Comparison of ENCODE assay signal across 19 cellular contexts in the genomic region with DNA sequence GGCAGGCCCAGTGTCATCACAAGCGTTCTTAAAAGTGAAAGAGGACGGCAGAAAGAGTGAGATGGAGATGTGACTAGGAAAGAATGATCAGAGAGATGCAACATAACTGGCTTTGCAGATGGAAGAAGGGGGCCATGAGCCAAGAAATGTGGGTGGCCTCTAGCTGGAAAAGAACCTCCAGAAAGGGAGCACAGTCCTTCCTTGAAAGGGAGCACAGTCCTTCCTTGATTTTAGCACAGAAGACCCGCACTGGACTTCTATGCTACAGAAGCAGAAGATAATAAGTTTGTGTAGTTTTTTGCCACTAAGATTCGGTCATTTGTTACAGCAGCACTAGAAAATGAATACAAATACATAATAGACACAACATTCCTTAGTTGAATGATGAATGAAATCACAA. TPM values are rescaled to one million over a fixed set of nuclear protein-coding genes. Genes with fewer than 3 reads are reported as not detected.
DNase-seq lines count a peak whose midpoint lies in the region; ATAC-seq, FAIRE-seq and TF ChIP-seq lines count a peak whose summit lies in the region.
"Had no signal": no experiment of that assay in that cellular context is flagged by ENCODE, and none has a peak within 500 bp of the region (broad histone marks: within the 10 kb centered on the region; RNA-seq: fewer than 3 reads in every experiment).

No MANE protein-coding gene starts in this region.

- H3K27ac ChIP-seq in GM12878 (ENCODE audit: control insufficient read depth, insufficient read depth) = no peak overlapping the region
- H3K27ac ChIP-seq: C4-2B had no signal

- DNase-seq in NCI-H82 (lab: John Stamatoyannopoulos, UW) (peak; percentile 62), GM12878 (ENCODE audit: low read depth, low spot score) (no peak), mesothelial cell of epicardium (ENCODE audit: low spot score in 2 of 2, unreplicated experiment in 2 of 2) (no peak), immature natural killer cell (no peak), NCI-H2029 treated with DMSO at 0.1 percent for 48 hours (lab: John Stamatoyannopoulos, UW) (no peak), Ammon's horn (ENCODE audit: low spot score) (no peak)
- DNase-seq: ACHN; Caco-2; CD4-positive, alpha-beta T cell; DMS153; DMS79; GDM1; GOT3; H7 had no signal

- H3K79me2 ChIP-seq in GM12878 (ENCODE audit: control insufficient read depth, insufficient read depth, low read length) = no peaks in the 10 kb centered on the region

- H3K36me3 Mint-ChIP-seq in mesothelial cell of epicardium (peaks cover 2% of the 10 kb centered on the region), immature natural killer cell (no peaks in the 10 kb centered on the region)
- H3K36me3 Mint-ChIP-seq: IgD-negative memory B cell had no signal

- H3K4me1 Mint-ChIP-seq in mesothelial cell of epicardium (peaks cover 8% of the 10 kb centered on the region), immature natural killer cell (no peaks in the 10 kb centered on the region)
- H3K4me1 Mint-ChIP-seq: IgD-negative memory B cell had no signal

- CTCF ChIA-PET in GM12878 (lab: Yijun Ruan, JAX) = interaction anchor here (0.8 kb wide), 1 partner anchor 29 kb away, joined by 3 read pairs; the partner anchor contains the start of gene ITPA

- TF ChIP-seq EP300 in GM12878 (IDR thresholded peaks at IDR 0.05; ENCODE audit: borderline replicate concordance in 1 of 2, control insufficient read depth in 1 of 2, low read depth in 2 of 2, low read length in 2 of 2) = no peak

- H3K27me3 Mint-ChIP-seq in mesothelial cell of epicardium (ENCODE audit: low read depth) = no peaks in the 10 kb centered on the region
- H3K27me3 Mint-ChIP-seq in immature natural killer cell (ENCODE audit: low read depth in 3 of 3) = peaks cover 2 to 8% (median 2%) of the 10 kb centered on the region in 3 donors

- 82% methylated on average over 4 of the region's 4 CpGs for WGBS in GM12878 (ENCODE audit: insufficient coverage, insufficient replicate concordance, low lambda C conversion rate, missing lambda C conversion rate)

- in situ Hi-C loops in GM12878 (cut with MboI) = no loop called here

- H3K36me3 ChIP-seq in GM12878 (ENCODE audit: control insufficient read depth in 2 of 2, insufficient read depth in 2 of 2, low read length in 1 of 2) = no peaks in the 10 kb centered on the region

- no peak for ATAC-seq in GM12878
- ATAC-seq: HCT116 had no signal

- no peaks in the 10 kb centered on the region for H3K9me3 ChIP-seq in GM12878 (replicated peaks; ENCODE audit: control insufficient read depth, insufficient read depth, low read length)
- H3K9me3 ChIP-seq: Caco-2 had no signal

- TSS peak; percentile 30 for BruUV-seq in GM12878 (replicated peaks; lab: Mats Ljungman, UMichigan)

- SMC1A ChIA-PET in GM12878 (lab: Charles Lee; ENCODE audit: uncharacterized antibody, unreplicated experiment) = no interaction called here

- no peaks in the 10 kb centered on the region for H3K9me3 Mint-ChIP-seq in mesothelial cell of epicardium
- H3K9me3 Mint-ChIP-seq in immature natural killer cell = no peaks in the 10 kb centered on the region
- H3K9me3 Mint-ChIP-seq: CD4-positive, alpha-beta T cell; IgD-negative memory B cell had no signal

- peak overlapping the region; percentile 47 for H3K27ac Mint-ChIP-seq in mesothelial cell of epicardium
- no peak overlapping the region for H3K27ac Mint-ChIP-seq in immature natural killer cell
- H3K27ac Mint-ChIP-seq: CD4-positive, alpha-beta T cell; IgD-negative memory B cell had no signal

- POLR2A ChIA-PET in GM12878 (lab: Charles Lee) = interaction anchor here (0.5 kb wide), 1 partner anchor 26 kb away, joined by 7 read pairs; no protein-coding TSS in a partner anchor

- TF ChIP-seq CTCF in GM12878 (IDR thresholded peaks at IDR 0.05 in 2 of 3, conservative IDR thresholded peaks at IDR 0.05 in 1 of 3; ENCODE audit: control insufficient read depth in 2 of 3, extremely low read depth in 1 of 3, insufficient read depth in 1 of 3, low read depth in 3 of 3, low read length in 3 of 3) = no peak
- no peak for TF ChIP-seq CTCF in mesothelial cell of epicardium (IDR thresholded peaks at IDR 0.05; ENCODE audit: unreplicated experiment)

- no peaks in the 10 kb centered on the region for H3K27me3 ChIP-seq in GM12878 (replicated peaks in 1 of 2; ENCODE audit: control insufficient read depth in 2 of 2, insufficient read depth in 2 of 2, low read length in 1 of 2)

- H3K4me1 ChIP-seq in GM12878 (ENCODE audit: control insufficient read depth, insufficient read depth, low read length) = no peaks in the 10 kb centered on the region

- H3K4me3 Mint-ChIP-seq in mesothelial cell of epicardium (no peak overlapping the region), immature natural killer cell (no peak overlapping the region)
- H3K4me3 Mint-ChIP-seq: CD4-positive, alpha-beta T cell; IgD-negative memory B cell had no signal

- TF ChIP-seq RAD21 in GM12878 (IDR thresholded peaks at IDR 0.05; ENCODE audit: insufficient read depth, low read depth, low read length) = no peak

- H3K4me2 ChIP-seq in GM12878 (ENCODE audit: control insufficient read depth, insufficient read depth) = no peak overlapping the region

- intact Hi-C loops in GM12878 (cut with micrococcal nuclease; ENCODE audit: unreplicated experiment) = no loop called here

- H3K4me3 ChIP-seq in GM12878 = no peak overlapping the region

- H2AFZ ChIP-seq in GM12878 (ENCODE audit: control insufficient read depth, low read depth, low read length) = no peak overlapping the region

- FAIRE-seq in GM12878 (lab: Jason Lieb, UNC) = no peak
- FAIRE-seq: A204.1, HTR-8/SVneo had no signal

- H3K9ac ChIP-seq in GM12878 (ENCODE audit: control insufficient read depth, insufficient read depth, low read length) = no peak overlapping the region

- RAD21 ChIA-PET in GM12878 (lab: Charles Lee; ENCODE audit: unreplicated experiment) = no interaction called here

- no peak for TF ChIP-seq POLR2A in GM12878 (IDR thresholded peaks at IDR 0.05; ENCODE audit: low read depth, low read length)

- H4K20me1 ChIP-seq in GM12878 (ENCODE audit: control insufficient read depth, insufficient read depth) = no peaks in the 10 kb centered on the region

RNA-seq across cellular contexts. Expression of gene LZTS3, which starts 7.0 kb away (rescaled TPM):
- total RNA-seq in GM12878 (2013; cell fraction: nucleolus; rRNA removed) = 4.6 and 5.1 TPM in 2 replicates
- total RNA-seq in GM12878 (2014; rRNA removed) (0.33 and 0.56 TPM in 2 replicates), GM12878 (2014; rRNA removed; fragmentation: Illumina TruSeq; extraction: Trizol) (0.18 TPM in 2 replicates), GM12878 (2021) (0.44 and 0.48 TPM in 2 replicates), mesothelial cell of epicardium (14.1 to 15.1 TPM (median 14.2 TPM) in 3 replicates)
- 0.68 TPM for polyA plus RNA-seq in GM12878 (2011; ENCODE audit: low read depth)
- polyA plus RNA-seq in GM12878 (2011; rRNA removed) (0.37 and 0.64 TPM in 2 replicates), GM12878 (2014; fragmentation: Illumina TruSeq; extraction: Trizol) (0.08 and 0.26 TPM in 2 replicates), GM12878 (2014; fragmentation: Nextera tagmentation; extraction: Ambion mirVana) (under 1 TPM; 0.03 to 0.04 TPM), GM12878 (2014; rRNA removed) (0.48 and 0.90 TPM in 2 replicates), GM12878 (2016; fragmentation: Nextera tagmentation; extraction: Ambion mirVana) (under 1 TPM; 0.08 to 0.11 TPM), immature natural killer cell (not detected)
- polyA plus RNA-seq in GM12878 (2011; cell fraction: cytosol; rRNA removed) = 0.90 and 0.95 TPM in 2 replicates
- 3.2 and 3.5 TPM in 2 replicates for polyA plus RNA-seq in GM12878 (2011; cell fraction: nucleus; rRNA removed)
- polyA plus RNA-seq in GM12878 (2012) = 1.4 and 1.7 TPM in 2 replicates
- polyA minus RNA-seq in GM12878 (2011; rRNA and poly(A)+ RNA removed) = 0.51 and 1.3 TPM in 2 replicates
- not detected in 2 replicates for polyA minus RNA-seq in GM12878 (2011; cell fraction: cytosol; rRNA and poly(A)+ RNA removed)
- polyA minus RNA-seq in GM12878 (2011; cell fraction: nucleus; rRNA and poly(A)+ RNA removed) = 0.36 and 0.67 TPM in 2 replicates

RNA-seq across cellular contexts. Expression of gene FASTKD5, which starts 20.7 kb away (rescaled TPM):
- 28.4 and 29.8 TPM in 2 replicates for total RNA-seq in GM12878 (2013; cell fraction: nucleolus; rRNA removed)
- 29.8 and 30.4 TPM in 2 replicates for total RNA-seq in GM12878 (2014; rRNA removed)
- 27.0 and 30.0 TPM in 2 replicates for total RNA-seq in GM12878 (2014; rRNA removed; fragmentation: Illumina TruSeq; extraction: Trizol)
- total RNA-seq in GM12878 (2021) = 23.7 and 25.5 TPM in 2 replicates
- polyA plus RNA-seq in GM12878 (2011; ENCODE audit: low read depth) = 17.5 TPM
- polyA plus RNA-seq in GM12878 (2011; rRNA removed) = 33.7 and 34.7 TPM in 2 replicates
- polyA plus RNA-seq in GM12878 (2011; cell fraction: cytosol; rRNA removed) = 19.8 and 23.6 TPM in 2 replicates
- polyA plus RNA-seq in GM12878 (2011; cell fraction: nucleus; rRNA removed) = 21.2 and 22.2 TPM in 2 replicates
- polyA plus RNA-seq in GM12878 (2012) = 15.4 and 16.5 TPM in 2 replicates
- 30.0 and 31.4 TPM in 2 replicates for polyA plus RNA-seq in GM12878 (2014; fragmentation: Illumina TruSeq; extraction: Trizol)
- 10 to 100 TPM; 23.3 to 38.5 TPM for polyA plus RNA-seq in GM12878 (2014; fragmentation: Nextera tagmentation; extraction: Ambion mirVana)
- polyA plus RNA-seq in GM12878 (2014; rRNA removed) = 24.0 and 28.0 TPM in 2 replicates
- 10 to 100 TPM; 39.0 to 41.0 TPM for polyA plus RNA-seq in GM12878 (2016; fragmentation: Nextera tagmentation; extraction: Ambion mirVana)
- polyA minus RNA-seq in GM12878 (2011; rRNA and poly(A)+ RNA removed) = 32.0 and 33.2 TPM in 2 replicates
- 9.6 and 13.2 TPM in 2 replicates for polyA minus RNA-seq in GM12878 (2011; cell fraction: cytosol; rRNA and poly(A)+ RNA removed)
- polyA minus RNA-seq in GM12878 (2011; cell fraction: nucleus; rRNA and poly(A)+ RNA removed) = 10.4 and 14.2 TPM in 2 replicates
- 19.1 to 19.8 TPM (median 19.7 TPM) in 3 replicates for total RNA-seq in mesothelial cell of epicardium
- 10 to 100 TPM; 12.2 to 26.5 (median 20.5) TPM for polyA plus RNA-seq in immature natural killer cell

RNA-seq across cellular contexts. Expression of gene UBOX5, which starts 20.7 kb away (rescaled TPM):
- total RNA-seq in GM12878 (2013; cell fraction: nucleolus; rRNA removed) = 4.8 and 5.0 TPM in 2 replicates
- total RNA-seq in GM12878 (2014; rRNA removed) (3.9 and 4.0 TPM in 2 replicates), GM12878 (2014; rRNA removed; fragmentation: Illumina TruSeq; extraction: Trizol) (1.9 and 2.0 TPM in 2 replicates), GM12878 (2021) (4.4 and 5.5 TPM in 2 replicates), mesothelial cell of epicardium (11.6 to 12.3 TPM (median 11.6 TPM) in 3 replicates)
- 1.8 TPM for polyA plus RNA-seq in GM12878 (2011; ENCODE audit: low read depth)
- polyA plus RNA-seq in GM12878 (2011; rRNA removed) (1.5 and 1.7 TPM in 2 replicates), GM12878 (2014; fragmentation: Illumina TruSeq; extraction: Trizol) (1.8 and 2.7 TPM in 2 replicates), GM12878 (2014; fragmentation: Nextera tagmentation; extraction: Ambion mirVana) (under 1 TPM; 0.37 to 0.47 TPM), GM12878 (2014; rRNA removed) (2.6 and 2.8 TPM in 2 replicates), GM12878 (2016; fragmentation: Nextera tagmentation; extraction: Ambion mirVana) (1 to 10 TPM; 4.2 to 4.8 TPM), immature natural killer cell (1 to 10 TPM; 2.3 to 7.0 (median 4.9) TPM)
- 2.2 and 2.4 TPM in 2 replicates for polyA plus RNA-seq in GM12878 (2011; cell fraction: cytosol; rRNA removed)
- polyA plus RNA-seq in GM12878 (2011; cell fraction: nucleus; rRNA removed) = 2.1 and 2.3 TPM in 2 replicates
- 3.0 and 4.2 TPM in 2 replicates for polyA plus RNA-seq in GM12878 (2012)
- 2.8 and 3.3 TPM in 2 replicates for polyA minus RNA-seq in GM12878 (2011; rRNA and poly(A)+ RNA removed)
- polyA minus RNA-seq in GM12878 (2011; cell fraction: cytosol; rRNA and poly(A)+ RNA removed) = 1.1 and 1.9 TPM in 2 replicates
- polyA minus RNA-seq in GM12878 (2011; cell fraction: nucleus; rRNA and poly(A)+ RNA removed) = 0.97 and 1.4 TPM in 2 replicates

RNA-seq across cellular contexts. Expression of gene DDRGK1, which starts 24.2 kb away (rescaled TPM):
- total RNA-seq in GM12878 (2013; cell fraction: nucleolus; rRNA removed) = 81.6 and 86.8 TPM in 2 replicates
- total RNA-seq in GM12878 (2014; rRNA removed) (38.7 and 41.1 TPM in 2 replicates), GM12878 (2014; rRNA removed; fragmentation: Illumina TruSeq; extraction: Trizol) (28.3 and 31.2 TPM in 2 replicates), GM12878 (2021) (40.2 and 55.2 TPM in 2 replicates), mesothelial cell of epicardium (62.7 to 63.0 TPM (median 63.0 TPM) in 3 replicates)
- polyA plus RNA-seq in GM12878 (2011; ENCODE audit: low read depth) = 25.0 TPM
- polyA plus RNA-seq in GM12878 (2011; rRNA removed) (27.8 and 40.7 TPM in 2 replicates), GM12878 (2014; fragmentation: Illumina TruSeq; extraction: Trizol) (9.5 and 21.0 TPM in 2 replicates), GM12878 (2014; fragmentation: Nextera tagmentation; extraction: Ambion mirVana) (1 to 10 TPM; 4.0 to 8.9 TPM), GM12878 (2014; rRNA removed) (40.8 and 45.0 TPM in 2 replicates), GM12878 (2016; fragmentation: Nextera tagmentation; extraction: Ambion mirVana) (10 to 100 TPM; 42.0 to 49.5 TPM), immature natural killer cell (10 to 100 TPM; 45.6 to 63.1 (median 48.0) TPM)
- 40.9 and 41.6 TPM in 2 replicates for polyA plus RNA-seq in GM12878 (2011; cell fraction: cytosol; rRNA removed)
- polyA plus RNA-seq in GM12878 (2011; cell fraction: nucleus; rRNA removed) = 77.0 and 80.1 TPM in 2 replicates
- 34.0 and 39.2 TPM in 2 replicates for polyA plus RNA-seq in GM12878 (2012)
- 14.2 and 17.7 TPM in 2 replicates for polyA minus RNA-seq in GM12878 (2011; rRNA and poly(A)+ RNA removed)
- 10.0 and 19.3 TPM in 2 replicates for polyA minus RNA-seq in GM12878 (2011; cell fraction: cytosol; rRNA and poly(A)+ RNA removed)
- polyA minus RNA-seq in GM12878 (2011; cell fraction: nucleus; rRNA and poly(A)+ RNA removed) = 10.9 and 14.4 TPM in 2 replicates

RNA-seq across cellular contexts. Expression of gene ITPA, which starts 29.0 kb away (rescaled TPM):
- total RNA-seq in GM12878 (2013; cell fraction: nucleolus; rRNA removed) = 19.1 and 22.1 TPM in 2 replicates
- total RNA-seq in GM12878 (2014; rRNA removed) (79.8 and 91.8 TPM in 2 replicates), GM12878 (2014; rRNA removed; fragmentation: Illumina TruSeq; extraction: Trizol) (46.5 and 48.4 TPM in 2 replicates), GM12878 (2021) (78.7 and 86.1 TPM in 2 replicates), mesothelial cell of epicardium (54.7 to 59.3 TPM (median 57.6 TPM) in 3 replicates)
- 25.0 TPM for polyA plus RNA-seq in GM12878 (2011; ENCODE audit: low read depth)
- polyA plus RNA-seq in GM12878 (2011; rRNA removed) (29.1 and 38.5 TPM in 2 replicates), GM12878 (2014; fragmentation: Illumina TruSeq; extraction: Trizol) (30.8 and 44.4 TPM in 2 replicates), GM12878 (2014; fragmentation: Nextera tagmentation; extraction: Ambion mirVana) (10 to 100 TPM in 1 of 2 experiments, 1 to 10 TPM in 1; 5.5 to 30.2 TPM), GM12878 (2014; rRNA removed) (91.2 and 103 TPM in 2 replicates), GM12878 (2016; fragmentation: Nextera tagmentation; extraction: Ambion mirVana) (100 to 1,000 TPM; 112 to 124 TPM), immature natural killer cell (10 to 100 TPM; 75.0 to 84.5 (median 76.3) TPM)
- 54.5 and 77.0 TPM in 2 replicates for polyA plus RNA-seq in GM12878 (2011; cell fraction: cytosol; rRNA removed)
- 44.6 and 49.7 TPM in 2 replicates for polyA plus RNA-seq in GM12878 (2011; cell fraction: nucleus; rRNA removed)
- 43.1 and 47.7 TPM in 2 replicates for polyA plus RNA-seq in GM12878 (2012)
- 8.0 and 22.7 TPM in 2 replicates for polyA minus RNA-seq in GM12878 (2011; rRNA and poly(A)+ RNA removed)
- polyA minus RNA-seq in GM12878 (2011; cell fraction: cytosol; rRNA and poly(A)+ RNA removed) = 6.1 and 6.5 TPM in 2 replicates
- polyA minus RNA-seq in GM12878 (2011; cell fraction: nucleus; rRNA and poly(A)+ RNA removed) = 3.1 and 7.1 TPM in 2 replicates
